Comparison of ENCODE assay signal across 20 cellular contexts in the genomic region with DNA sequence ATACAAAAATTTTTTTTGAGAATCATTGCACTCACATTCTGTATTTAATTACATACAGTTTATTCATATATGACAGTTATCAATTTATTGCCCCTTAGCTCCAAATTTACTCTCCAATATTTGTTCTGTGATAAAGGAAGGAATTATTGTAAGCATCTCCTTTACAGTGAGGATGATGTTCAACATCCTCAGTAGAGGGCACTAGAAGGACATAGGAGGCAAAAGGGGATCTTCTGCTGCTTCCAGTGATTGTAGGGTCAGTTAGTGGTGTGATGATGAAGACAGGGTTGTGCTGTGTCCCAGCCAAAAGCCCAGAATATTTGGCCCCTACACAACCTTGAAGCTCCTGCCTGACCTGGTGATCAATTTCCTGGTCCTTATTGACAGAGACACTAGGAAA.
DNase-seq lines count a peak whose midpoint lies in the region; ATAC-seq and TF ChIP-seq lines count a peak whose summit lies in the region.
"Had no signal": no experiment of that assay in that cellular context is flagged by ENCODE, and none has a peak within 500 bp of the region (broad histone marks: within the 10 kb centered on the region; RNA-seq: fewer than 3 reads in every experiment).

No MANE protein-coding gene starts in this region.

- no peak overlapping the region for H2BK5ac ChIP-seq in mesenchymal stem cell (ENCODE audit: low read depth, low read length, poor library complexity, severe bottlenecking)

- H3K27ac ChIP-seq in mesenchymal stem cell (ENCODE audit: low read length, poor library complexity, severe bottlenecking), result peak overlapping the region; percentile 25
- H3K27ac ChIP-seq in Karpas-422 (ENCODE audit: low read length), result no peak overlapping the region
- H3K27ac ChIP-seq: body of pancreas, right lobe of liver, uterus had no signal

- H3K4me1 ChIP-seq in mesenchymal stem cell (ENCODE audit: control insufficient read depth, insufficient read depth, low read depth, low read length) (peaks cover 5% of the 10 kb centered on the region), Karpas-422 (ENCODE audit: low read length) (no peaks in the 10 kb centered on the region)
- H3K4me1 ChIP-seq: body of pancreas, right lobe of liver, uterus had no signal

- no peak overlapping the region for H3K18ac ChIP-seq in mesenchymal stem cell (ENCODE audit: low read depth in 1 of 2, low read length in 2 of 2)

- H3K9ac ChIP-seq in mesenchymal stem cell (ENCODE audit: low read length) (peak overlapping the region; percentile 25), Karpas-422 (ENCODE audit: low read length) (no peak overlapping the region)

- POLR2A ChIA-PET in BJ (lab: Charles Lee), result no interaction called here

- no peak overlapping the region for H3K14ac ChIP-seq in mesenchymal stem cell (ENCODE audit: low read length in 2 of 2)

- no peak overlapping the region for H3K23ac ChIP-seq in mesenchymal stem cell (ENCODE audit: low read length in 2 of 2)

- H4K8ac ChIP-seq in mesenchymal stem cell (ENCODE audit: low read length), result no peak overlapping the region

- H3K9me2 ChIP-seq in Karpas-422 (replicated peaks; ENCODE audit: insufficient read depth, low read length), result no peaks in the 10 kb centered on the region

- H3K79me1 ChIP-seq in mesenchymal stem cell (replicated peaks; ENCODE audit: low read length, poor library complexity, severe bottlenecking), result no peaks in the 10 kb centered on the region

- peak overlapping the region; percentile 71 for H2AK5ac ChIP-seq in mesenchymal stem cell (ENCODE audit: low read length, severe bottlenecking)

- no peak for ATAC-seq in HG02973 (IDR thresholded peaks at IDR 0.05; ENCODE audit: unreplicated experiment)
- ATAC-seq: body of pancreas; left ventricle myocardium superior; naive thymus-derived CD8-positive, alpha-beta T cell; right lobe of liver; stimulated activated naive B cell treated with anti-CD40 and anti-IgM and Interleukin-4, amounts not matched to agents 10 μg/mL and 1 μg/mL and 100 μg/mL, for 72 hours had no signal

- H4K20me1 ChIP-seq in Karpas-422 (ENCODE audit: insufficient read depth, low read depth, low read length), result no peaks in the 10 kb centered on the region

- H3K9me3 ChIP-seq in mesenchymal stem cell (ENCODE audit: control insufficient read depth, low read length) (no peaks in the 10 kb centered on the region), Karpas-422 (ENCODE audit: low read length) (no peaks in the 10 kb centered on the region)
- H3K9me3 ChIP-seq: body of pancreas, right lobe of liver, uterus had no signal

- H2BK12ac ChIP-seq in mesenchymal stem cell (ENCODE audit: low read length in 2 of 2), result no peak overlapping the region

- H3K27me3 ChIP-seq in BJ (ENCODE audit: control insufficient read depth, insufficient read depth, low read length) (no peaks in the 10 kb centered on the region), mesenchymal stem cell (ENCODE audit: control insufficient read depth in 1 of 2, insufficient read depth in 1 of 2, low read length in 2 of 2) (no peaks in the 10 kb centered on the region), Karpas-422 (ENCODE audit: low read length) (no peaks in the 10 kb centered on the region)
- H3K27me3 ChIP-seq: body of pancreas, right lobe of liver, uterus had no signal

- H3K79me2 ChIP-seq in Karpas-422 (ENCODE audit: low read length), result no peaks in the 10 kb centered on the region

- no peak for DNase-seq in BJ (ENCODE audit: low read depth)
- peak; percentile 38 for DNase-seq in HCEC 1CT
- no peak for DNase-seq in astrocyte of the cerebellum (ENCODE audit: low read depth)
- DNase-seq in mesenchymal stem cell, result no peak
- DNase-seq in NCI-H2196 (lab: John Stamatoyannopoulos, UW; ENCODE audit: unreplicated experiment), result no peak
- DNase-seq in putamen (ENCODE audit: low spot score), result no peak
- DNase-seq in Karpas-422, result no peak
- DNase-seq: activated CD4-positive, alpha-beta memory T cell treated with anti-CD3 and anti-CD28 coated beads for 36 hours; body of pancreas; CD4-positive, alpha-beta T cell; head of caudate nucleus; left ventricle myocardium superior; naive thymus-derived CD8-positive, alpha-beta T cell; NCI-H187; NCI-H524 treated with DMSO at 0.1 percent for 48 hours; right lobe of liver; stimulated activated CD4-positive, alpha-beta T cell treated with anti-CD3 and anti-CD28 coated beads, Interleukin-4, amount 100 ng/mL, for 24 hours; stimulated activated naive B cell treated with anti-CD40 and anti-IgM and Interleukin-4, amounts not matched to agents 10 μg/mL and 1 μg/mL and 100 μg/mL, for 72 hours; uterus had no signal

- H3K4me2 ChIP-seq in mesenchymal stem cell (ENCODE audit: low read length, poor library complexity, severe bottlenecking), result no peak overlapping the region
- H3K4me2 ChIP-seq in Karpas-422 (ENCODE audit: low read depth, low read length, poor library complexity, severe bottlenecking), result no peak overlapping the region

- H3K36me3 ChIP-seq in BJ (ENCODE audit: control insufficient read depth, insufficient read depth, low read length) (no peaks in the 10 kb centered on the region), mesenchymal stem cell (ENCODE audit: control insufficient read depth in 1 of 2, insufficient read depth in 2 of 2, low read depth in 1 of 2, low read length in 2 of 2) (no peaks in the 10 kb centered on the region), Karpas-422 (ENCODE audit: insufficient read depth, low read length) (no peaks in the 10 kb centered on the region)
- H3K36me3 ChIP-seq: right lobe of liver, uterus had no signal

- no peak overlapping the region for H3K4ac ChIP-seq in mesenchymal stem cell (ENCODE audit: low read depth in 1 of 2, low read length in 2 of 2)

- no peak overlapping the region for H2BK120ac ChIP-seq in mesenchymal stem cell (ENCODE audit: low read depth, low read length)

- H2BK15ac ChIP-seq in mesenchymal stem cell (ENCODE audit: low read depth, poor library complexity, severe bottlenecking), result no peak overlapping the region

- H3K4me3 ChIP-seq in BJ (ENCODE audit: low read depth, low read length) (no peak overlapping the region), astrocyte of the cerebellum (ENCODE audit: low read depth, low read length) (no peak overlapping the region), mesenchymal stem cell (ENCODE audit: insufficient read depth in 1 of 2, low read depth in 1 of 2, low read length in 2 of 2) (no peak overlapping the region), Karpas-422 (ENCODE audit: low read length) (no peak overlapping the region)
- H3K4me3 ChIP-seq: body of pancreas, right lobe of liver, uterus had no signal

- 0 out of 2 replicates have a peak, but pooled peaks have one; percentile 20 for TF ChIP-seq CTCF in BJ (IDR thresholded peaks at IDR 0.05; ENCODE audit: insufficient read depth, low read depth, low read length)
- peak; percentile 20 for TF ChIP-seq CTCF in astrocyte of the cerebellum (IDR thresholded peaks at IDR 0.05; ENCODE audit: low read depth, low read length, missing control alignments)

- no peak overlapping the region for H2AFZ ChIP-seq in mesenchymal stem cell (ENCODE audit: low read depth, low read length)
- no peak overlapping the region; the same call in 1 of the 2 replicates for H2AFZ ChIP-seq in Karpas-422 (ENCODE audit: low read length)

- CTCF ChIA-PET in BJ (lab: Yijun Ruan, JAX), result interaction anchor here (0.5 to 9.7 kb wide), 5 partner anchors 165 to 763 kb away, joined by 3 to 168 read pairs (median 3); no protein-coding TSS in a partner anchor

- no peak overlapping the region for H4K91ac ChIP-seq in mesenchymal stem cell (ENCODE audit: low read length)

- in situ Hi-C loops in astrocyte of the cerebellum (cut with HindIII; ENCODE audit: low sequenced_read_pairs), result no loop called here
